Comparison of ENCODE assay signal across 8 cellular contexts in the genomic region with DNA sequence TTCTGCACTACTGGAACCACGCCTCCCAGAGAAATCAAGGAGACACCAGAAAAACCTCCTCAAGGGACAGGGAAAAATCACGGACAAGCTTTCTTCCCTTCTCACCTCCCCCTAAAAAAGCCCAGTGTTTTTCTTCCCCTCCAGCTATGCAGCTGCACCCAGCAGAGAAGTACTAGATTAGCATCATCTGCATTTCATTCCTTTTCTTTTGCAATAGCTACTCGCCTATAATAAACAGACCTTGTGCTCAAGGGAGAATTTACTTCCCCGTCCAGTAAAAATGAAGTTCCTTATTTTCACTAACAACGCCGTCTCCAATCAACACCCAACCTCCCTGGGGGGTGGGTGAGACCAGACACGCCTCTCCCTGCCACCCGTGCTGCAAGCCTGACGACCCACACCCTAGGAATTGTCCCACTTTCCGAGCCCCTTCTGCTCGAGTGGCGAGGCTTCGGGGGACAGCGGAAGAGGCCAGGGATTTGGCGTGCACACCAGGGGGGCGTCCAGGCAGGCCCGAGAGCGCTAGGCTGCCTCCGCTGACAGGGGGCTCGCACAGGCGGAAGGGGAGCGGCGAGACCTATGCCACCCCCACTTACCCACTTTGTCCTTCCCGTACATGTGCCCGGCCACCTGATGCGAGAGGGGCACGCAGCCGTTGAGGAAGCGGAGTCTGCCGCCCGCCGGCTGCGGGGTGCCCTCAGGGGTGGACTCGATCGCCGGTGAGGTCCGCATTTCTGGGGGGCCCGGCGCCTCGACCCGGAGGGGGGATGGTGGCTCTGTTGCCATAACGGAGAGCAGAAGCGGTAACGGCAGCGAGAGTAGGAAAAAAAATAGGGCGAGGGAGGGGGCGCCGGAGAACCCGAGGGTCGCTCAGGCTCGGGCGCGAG. TPM values are rescaled to one million over a fixed set of nuclear protein-coding genes. Genes with fewer than 3 reads are reported as not detected.
DNase-seq lines count a peak whose midpoint lies in the region; ATAC-seq and TF ChIP-seq lines count a peak whose summit lies in the region.

No MANE protein-coding gene starts in this region.

- peaks cover 37% of the 10 kb centered on the region for H3K4me1 Mint-ChIP-seq in activated naive CD8-positive, alpha-beta T cell treated with anti-CD3 and anti-CD28 coated beads, Interleukin-2, amount 10 ng/mL, durations not matched to agents 7 days and 5 days

- no peaks in the 10 kb centered on the region for H3K9me3 Mint-ChIP-seq in activated naive CD8-positive, alpha-beta T cell treated with anti-CD3 and anti-CD28 coated beads, Interleukin-2, amount 10 ng/mL, durations not matched to agents 7 days and 5 days

- H3K4me3 ChIP-seq in neutrophil (ENCODE audit: low read depth in 1 of 2, low read length in 1 of 2), result peak overlapping the region; percentile 82 to 83
- peak overlapping the region; percentile 73 to 90 for H3K4me3 ChIP-seq in uterus

- H3K36me3 Mint-ChIP-seq in activated naive CD8-positive, alpha-beta T cell treated with anti-CD3 and anti-CD28 coated beads, Interleukin-2, amount 10 ng/mL, durations not matched to agents 7 days and 5 days, result peaks cover 4% of the 10 kb centered on the region

- H3K9me3 ChIP-seq in neutrophil, result no peaks in the 10 kb centered on the region
- H3K9me3 ChIP-seq in uterus, result no peaks in the 10 kb centered on the region

- peak overlapping the region; percentile 93 for H3K4me3 Mint-ChIP-seq in activated naive CD8-positive, alpha-beta T cell treated with anti-CD3 and anti-CD28 coated beads, Interleukin-2, amount 10 ng/mL, durations not matched to agents 7 days and 5 days

- H3K27ac ChIP-seq in neutrophil (peak overlapping the region; percentile 96), uterus (peak overlapping the region; percentile 89 to 96)

- TF ChIP-seq CTCF in neutrophil (IDR thresholded peaks at IDR 0.05) (peak; percentile 9), uterus (IDR thresholded peaks at IDR 0.05) (no peak)

- peak; percentile 5 to 13 for TF ChIP-seq POLR2A in uterus (IDR thresholded peaks at IDR 0.05)

- H3K27me3 ChIP-seq in neutrophil (no peaks in the 10 kb centered on the region), uterus (no peaks in the 10 kb centered on the region)

- peak overlapping the region; percentile 97 for H3K27ac Mint-ChIP-seq in activated naive CD8-positive, alpha-beta T cell treated with anti-CD3 and anti-CD28 coated beads, Interleukin-2, amount 10 ng/mL, durations not matched to agents 7 days and 5 days

- H3K4me1 ChIP-seq in neutrophil (ENCODE audit: control insufficient read depth in 1 of 2, insufficient read depth in 1 of 2, low read depth in 1 of 2, low read length in 1 of 2) (peaks cover 48 to 54% of the 10 kb centered on the region in 2 experiments), uterus (peaks cover 0 to 6% of the 10 kb centered on the region in 2 donors)

- intact Hi-C loops in head of caudate nucleus (cut with DNase I), result loop anchor here (5.0 kb wide), 1 partner anchor 65 kb away; no protein-coding TSS in a partner anchor
- intact Hi-C loops in uterus (cut with DNase I; ENCODE audit: low total_unique reads), result no loop called here

- POLR2A ChIA-PET in activated naive CD8-positive, alpha-beta T cell treated with anti-CD3 and anti-CD28 coated beads, Interleukin-2, amount 10 ng/mL, durations not matched to agents 7 days and 5 days (lab: Charles Lee), result interaction anchor here (2.1 to 2.6 kb wide), 2 partner anchors 68 to 118 kb away, joined by 7 to 18 read pairs; a partner anchor contains a TSS

- ATAC-seq in HG03066 (IDR thresholded peaks at IDR 0.05; ENCODE audit: low read depth, unreplicated experiment), result peak; percentile 9
- ATAC-seq in activated naive CD8-positive, alpha-beta T cell treated with anti-CD3 and anti-CD28 coated beads, Interleukin-2, amount 10 ng/mL, durations not matched to agents 7 days and 5 days (ENCODE audit: low read depth), result peak; percentile 1

- H3K27me3 Mint-ChIP-seq in activated naive CD8-positive, alpha-beta T cell treated with anti-CD3 and anti-CD28 coated beads, Interleukin-2, amount 10 ng/mL, durations not matched to agents 7 days and 5 days, result no peaks in the 10 kb centered on the region

- DNase-seq in NCI-H82 (lab: John Stamatoyannopoulos, UW) (peak; percentile 61), NCI-H82 treated with DMSO at 0.1 percent for 48 hours (lab: John Stamatoyannopoulos, UW; ENCODE audit: unreplicated experiment) (no peak), SIG-M5 (lab: John Stamatoyannopoulos, UW) (peak; percentile 73), head of caudate nucleus (peak in 39 of 42 donors; percentile 10 to 68 (median 42)), uterus (peak; percentile 34 to 38)
- DNase-seq in activated naive CD8-positive, alpha-beta T cell treated with anti-CD3 and anti-CD28 coated beads, Interleukin-2, amount 10 ng/mL, durations not matched to agents 7 days and 5 days, result peak; percentile 64

- H3K36me3 ChIP-seq in neutrophil (no peaks in the 10 kb centered on the region), uterus (no peaks in the 10 kb centered on the region)

RNA-seq across cellular contexts. Expression of a gene that starts 0.6 kb away (rescaled TPM):
- total RNA-seq in activated naive CD8-positive, alpha-beta T cell treated with anti-CD3 and anti-CD28 coated beads, Interleukin-2, amount 10 ng/mL, durations not matched to agents 7 days and 5 days, result 1 to 10 TPM; 6.7 to 7.0 TPM
- total RNA-seq in uterus, result 10 to 100 TPM in 1 of 4 donors, 1 to 10 TPM in 2, under 1 TPM in 1; 0.26 to 10.8 (median 3.8) TPM

RNA-seq across cellular contexts. Expression of a gene that starts 1.9 kb away (rescaled TPM):
- 10 to 100 TPM; 23.9 to 25.8 TPM for total RNA-seq in activated naive CD8-positive, alpha-beta T cell treated with anti-CD3 and anti-CD28 coated beads, Interleukin-2, amount 10 ng/mL, durations not matched to agents 7 days and 5 days
- total RNA-seq in uterus, result 10 to 100 TPM in 3 of 4 donors, 1 to 10 TPM in 1; 9.7 to 17.4 (median 11.3) TPM
